Comparison of ENCODE assay signal across 10 cellular contexts in genomic region chr10:72228318-72228751, GRCh38. TPM values are rescaled to one million over a fixed set of nuclear protein-coding genes. Genes with fewer than 3 reads are reported as not detected.
A peak's percentile ranks its signal among the peaks of the same experiment; 100 is the strongest.
DNase-seq lines count a peak whose midpoint lies in the region; ATAC-seq and TF ChIP-seq lines count a peak whose summit lies in the region.
"Had no signal": no experiment of that assay in that cellular context is flagged by ENCODE, and none has a peak within 500 bp of the region (broad histone marks: within the 10 kb centered on the region; RNA-seq: fewer than 3 reads in every experiment).

No MANE protein-coding gene starts in this region.

- peak overlapping the region; percentile 73 for H3K27ac Mint-ChIP-seq in activated T-cell treated with anti-CD3 and anti-CD28 coated beads, Interleukin-2, amount 50 U/mL, for 24 hours
- no peak overlapping the region for H3K27ac Mint-ChIP-seq in glutamatergic neuron (ENCODE audit: unreplicated experiment)

- TF ChIP-seq CTCF in dorsolateral prefrontal cortex (IDR thresholded peaks at IDR 0.05 in 54 of 56, conservative IDR thresholded peaks at IDR 0.05 in 2 of 56; ENCODE audit: low read depth in 1 of 56, partially characterized antibody in 56 of 56) (no peak), suprapubic skin (IDR thresholded peaks at IDR 0.05) (no peak), glutamatergic neuron (IDR thresholded peaks at IDR 0.05; ENCODE audit: partially characterized antibody, unreplicated experiment) (no peak)

- WGBS in suprapubic skin = 49% methylated on average over 2 of the region's 2 CpGs

- no peaks in the 10 kb centered on the region for H3K9me3 ChIP-seq in suprapubic skin

- TF ChIP-seq POLR2A in suprapubic skin (IDR thresholded peaks at IDR 0.05) = no peak

- no peaks in the 10 kb centered on the region for H3K27me3 ChIP-seq in dorsolateral prefrontal cortex
- no peaks in the 10 kb centered on the region for H3K27me3 ChIP-seq in suprapubic skin

- in situ Hi-C loops in ACHN (cut with HindIII; ENCODE audit: low pct_ligation_motif_present, low pct_unique_long_range_greater_than_20kb, low sequenced_read_pairs) = no loop called here

- H3K4me1 Mint-ChIP-seq in activated T-cell treated with anti-CD3 and anti-CD28 coated beads, Interleukin-2, amount 50 U/mL, for 24 hours (ENCODE audit: low read depth) = peaks cover 54% of the 10 kb centered on the region
- H3K4me1 Mint-ChIP-seq in glutamatergic neuron (ENCODE audit: low read depth, unreplicated experiment) = peaks cover 4% of the 10 kb centered on the region

- ATAC-seq in HG03442 (IDR thresholded peaks at IDR 0.05; ENCODE audit: unreplicated experiment) = no peak

- peaks cover 76% of the 10 kb centered on the region for H3K36me3 Mint-ChIP-seq in activated T-cell treated with anti-CD3 and anti-CD28 coated beads, Interleukin-2, amount 50 U/mL, for 24 hours (ENCODE audit: low read depth)
- peaks cover 4% of the 10 kb centered on the region for H3K36me3 Mint-ChIP-seq in glutamatergic neuron (ENCODE audit: unreplicated experiment)

- TF ChIP-seq EP300 in suprapubic skin (IDR thresholded peaks at IDR 0.05) = no peak

- no peaks in the 10 kb centered on the region for H3K27me3 Mint-ChIP-seq in activated T-cell treated with anti-CD3 and anti-CD28 coated beads, Interleukin-2, amount 50 U/mL, for 24 hours
- no peaks in the 10 kb centered on the region for H3K27me3 Mint-ChIP-seq in glutamatergic neuron (ENCODE audit: unreplicated experiment)

- no peak overlapping the region for H3K4me3 Mint-ChIP-seq in activated T-cell treated with anti-CD3 and anti-CD28 coated beads, Interleukin-2, amount 50 U/mL, for 24 hours
- no peak overlapping the region for H3K4me3 Mint-ChIP-seq in glutamatergic neuron (ENCODE audit: unreplicated experiment)

- DNase-seq in activated T-cell treated with anti-CD3 and anti-CD28 coated beads, Interleukin-2, amount 50 U/mL, for 24 hours = no peak
- DNase-seq in activated T-cell treated with anti-CD3 and anti-CD28 coated beads for 4 hours (no peak), NCI-H2196 (lab: John Stamatoyannopoulos, UW; ENCODE audit: unreplicated experiment) (peak; percentile 42), dorsolateral prefrontal cortex (no peak), suprapubic skin (ENCODE audit: low spot score in 2 of 2) (peak in 1 of 2 donors; percentile 3), ACHN (no peak), glutamatergic neuron (no peak)
- DNase-seq: activated CD4-positive, CD25-positive, alpha-beta regulatory T cell; hippocampal formation had no signal

- H3K9me3 Mint-ChIP-seq in activated T-cell treated with anti-CD3 and anti-CD28 coated beads, Interleukin-2, amount 50 U/mL, for 24 hours = no peaks in the 10 kb centered on the region
- H3K9me3 Mint-ChIP-seq in glutamatergic neuron (ENCODE audit: unreplicated experiment) = no peaks in the 10 kb centered on the region

- no peak overlapping the region for H3K4me3 ChIP-seq in dorsolateral prefrontal cortex
- no peak overlapping the region for H3K4me3 ChIP-seq in suprapubic skin

- intact Hi-C loops in dorsolateral prefrontal cortex (cut with DNase I) = loop anchor here (10.0 kb wide), 3 partner anchors 174 to 334 kb away; no protein-coding TSS in a partner anchor

- H3K4me1 ChIP-seq in suprapubic skin = peaks cover 44% of the 10 kb centered on the region

- H3K27ac ChIP-seq in dorsolateral prefrontal cortex (peak overlapping the region in 53 of 59 donors; percentile 6 to 87 (median 59)), suprapubic skin (peak overlapping the region; percentile 50)

- H3K36me3 ChIP-seq in suprapubic skin = peaks cover 47% of the 10 kb centered on the region

RNA-seq across cellular contexts. Expression of gene ASCC1, which starts 12.3 kb away (rescaled TPM):
- total RNA-seq in dorsolateral prefrontal cortex (10 to 100 TPM; 22.8 to 68.2 (median 40.7) TPM), suprapubic skin (10 to 100 TPM; 20.2 to 31.7 (median 21.2) TPM), glutamatergic neuron (ENCODE audit: unreplicated experiment) (33.3 TPM)

RNA-seq across cellular contexts. Expression of gene ANAPC16, which starts 12.5 kb away (rescaled TPM):
- total RNA-seq in dorsolateral prefrontal cortex (10 to 100 TPM; 27.8 to 74.8 (median 40.9) TPM), suprapubic skin (10 to 100 TPM; 57.0 to 83.2 (median 69.3) TPM), glutamatergic neuron (ENCODE audit: unreplicated experiment) (37.0 TPM)

RNA-seq across cellular contexts. Expression of gene DDIT4, which starts 45.4 kb away (rescaled TPM):
- total RNA-seq in dorsolateral prefrontal cortex (100 to 1,000 TPM in 73 of 120 experiments, 10 to 100 TPM in 47; 33.5 to 407 (median 111) TPM), suprapubic skin (100 to 1,000 TPM; 170 to 246 (median 225) TPM), glutamatergic neuron (ENCODE audit: unreplicated experiment) (153 TPM)
